In genomic region chrX:1192196-1192595, GRCh38 we compare ENCODE assay signal across 7 cellular contexts. TPM values are rescaled to one million over a fixed set of nuclear protein-coding genes. Genes with fewer than 3 reads are reported as not detected.
DNase-seq lines count a peak whose midpoint lies in the region; ATAC-seq and TF ChIP-seq lines count a peak whose summit lies in the region.
"Not testable (repeated sequence)": the region's sequence is repeated elsewhere in the genome, so short reads cannot be mapped to it uniquely, and the experiment has no call there.
"Had no signal": no experiment of that assay in that cellular context is flagged by ENCODE, and none has a peak within 500 bp of the region (broad histone marks: within the 10 kb centered on the region; RNA-seq: fewer than 3 reads in every experiment).

No MANE protein-coding gene starts in this region.

- H3K4me3 Mint-ChIP-seq in osteocyte (ENCODE audit: unreplicated experiment): not testable (repeated sequence)

- WGBS in esophagus muscularis mucosa: 79% methylated on average over 8 of the region's 8 CpGs

- DNase-seq in activated CD8-positive, alpha-beta memory T cell treated with anti-CD3 and anti-CD28 coated beads, Interleukin-2, amount 50 U/mL, for 48 hours: peak; percentile 12
- peak; percentile 5 for DNase-seq in esophagus muscularis mucosa (ENCODE audit: extremely low spot score)
- peak; percentile 38 for DNase-seq in right atrium auricular region (ENCODE audit: low spot score)
- DNase-seq in osteocyte (ENCODE audit: extremely low spot score, unreplicated experiment): peak; percentile 23
- DNase-seq in upper lobe of right lung: peak; percentile 23

- H3K9me3 Mint-ChIP-seq in osteocyte (ENCODE audit: unreplicated experiment): not testable (repeated sequence)

- not testable (repeated sequence) for H3K36me3 Mint-ChIP-seq in osteocyte (ENCODE audit: unreplicated experiment)

- H3K27ac ChIP-seq in esophagus muscularis mucosa (replicated peaks in 1 of 4); right atrium auricular region; upper lobe of right lung: not testable (repeated sequence)

- ATAC-seq in upper lobe of right lung: not testable (repeated sequence)

- H3K27me3 ChIP-seq in esophagus muscularis mucosa, right atrium auricular region, upper lobe of right lung: not testable (repeated sequence)

- not testable (repeated sequence) for TF ChIP-seq POLR2A in esophagus muscularis mucosa (IDR thresholded peaks at IDR 0.05; ENCODE audit: low read depth)

- not testable (repeated sequence) for TF ChIP-seq EP300 in esophagus muscularis mucosa (IDR thresholded peaks at IDR 0.05)

- not testable (repeated sequence) for H3K9me3 ChIP-seq in esophagus muscularis mucosa, right atrium auricular region, upper lobe of right lung

- H3K36me3 ChIP-seq in esophagus muscularis mucosa, right atrium auricular region, upper lobe of right lung: not testable (repeated sequence)

- H3K4me1 Mint-ChIP-seq in osteocyte (ENCODE audit: unreplicated experiment): not testable (repeated sequence)

- H3K4me1 ChIP-seq in esophagus muscularis mucosa, right atrium auricular region, upper lobe of right lung: not testable (repeated sequence)

- not testable (repeated sequence) for TF ChIP-seq CTCF in esophagus muscularis mucosa (IDR thresholded peaks at IDR 0.05); right atrium auricular region (IDR thresholded peaks at IDR 0.05); osteocyte (IDR thresholded peaks at IDR 0.05); upper lobe of right lung (IDR thresholded peaks at IDR 0.05)

- H3K27me3 Mint-ChIP-seq in osteocyte (ENCODE audit: unreplicated experiment): not testable (repeated sequence)

- not testable (repeated sequence) for H3K27ac Mint-ChIP-seq in osteocyte (ENCODE audit: unreplicated experiment)

- H3K4me3 ChIP-seq in esophagus muscularis mucosa, right atrium auricular region, upper lobe of right lung: not testable (repeated sequence)

- intact Hi-C loops in esophagus muscularis mucosa (cut with DNase I); upper lobe of right lung (cut with DNase I): not testable (repeated sequence)

RNA-seq across cellular contexts. Expression of gene CRLF2, which starts 20.3 kb away (rescaled TPM):
- total RNA-seq in esophagus muscularis mucosa (1 to 10 TPM in 2 of 4 donors, under 1 TPM in 1, not detected in 1; 0.63 to 2.1 (median 1.3) TPM), right atrium auricular region (not detected), osteocyte (not detected in 2 replicates), upper lobe of right lung (1.2 TPM)
- total RNA-seq: A673, G401 had no signal
